Comparison of ENCODE assay signal across 18 cellular contexts in the genomic region with DNA sequence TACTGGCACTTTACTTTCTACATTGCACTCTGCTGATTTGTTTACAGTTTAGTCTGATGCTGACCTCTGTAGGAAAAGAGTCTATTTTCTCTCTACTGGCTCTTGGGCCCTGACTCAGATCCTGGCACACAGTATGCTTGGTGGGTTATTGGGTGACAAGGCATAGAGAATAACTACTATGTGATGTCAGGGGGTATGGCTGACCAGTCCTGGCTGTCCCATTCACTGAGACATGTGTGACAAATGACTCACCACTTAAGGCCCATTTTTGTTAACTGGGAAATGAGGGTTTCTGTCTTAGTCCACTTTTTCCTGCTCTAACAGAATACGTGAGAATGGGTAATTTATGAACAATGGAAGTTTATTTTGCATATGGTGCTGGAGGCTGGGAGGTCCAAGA.
DNase-seq lines count a peak whose midpoint lies in the region; ATAC-seq, FAIRE-seq and TF ChIP-seq lines count a peak whose summit lies in the region.
"Had no signal": no experiment of that assay in that cellular context is flagged by ENCODE, and none has a peak within 500 bp of the region (broad histone marks: within the 10 kb centered on the region; RNA-seq: fewer than 3 reads in every experiment).

No MANE protein-coding gene starts in this region.

- TF ChIP-seq RAD21 in GM12878 (IDR thresholded peaks at IDR 0.05; ENCODE audit: insufficient read depth, low read depth, low read length): peak; percentile 30; the same call in 1 of the 2 replicates

- peaks cover 2% of the 10 kb centered on the region; the same call in 2 of the 3 replicates for H3K9me3 ChIP-seq in GM12878 (replicated peaks; ENCODE audit: control insufficient read depth, insufficient read depth, low read length)
- no peaks in the 10 kb centered on the region for H3K9me3 ChIP-seq in muscle layer of colon (ENCODE audit: low read length)
- H3K9me3 ChIP-seq: HAP-1, prostate gland, uterus had no signal

- peaks cover 25% of the 10 kb centered on the region for H3K79me2 ChIP-seq in GM12878 (ENCODE audit: control insufficient read depth, insufficient read depth, low read length)

- RAD21 ChIA-PET in GM12878 (lab: Charles Lee; ENCODE audit: unreplicated experiment): interaction anchor here (1.1 kb wide), 1 partner anchor 14 kb away, joined by 5 read pairs; no protein-coding TSS in a partner anchor

- H3K27me3 ChIP-seq in GM12878 (replicated peaks in 1 of 2; ENCODE audit: control insufficient read depth in 2 of 2, insufficient read depth in 2 of 2, low read length in 1 of 2) (no peaks in the 10 kb centered on the region), muscle layer of colon (ENCODE audit: control insufficient read depth in 1 of 2, insufficient read depth in 2 of 2, low read length in 2 of 2) (no peaks in the 10 kb centered on the region)
- H3K27me3 ChIP-seq: uterus had no signal

- no TSS peak for BruUV-seq in GM12878 (replicated peaks; lab: Mats Ljungman, UMichigan)

- H2AFZ ChIP-seq in GM12878 (ENCODE audit: control insufficient read depth, low read depth, low read length): no peak overlapping the region

- H3K27ac ChIP-seq in GM12878 (ENCODE audit: control insufficient read depth, insufficient read depth): 0 out of 2 replicates have a peak overlapping the region, but pooled peaks have one; percentile 10
- H3K27ac ChIP-seq in muscle layer of colon (ENCODE audit: low read depth, low read length): peak overlapping the region; percentile 35
- H3K27ac ChIP-seq: prostate gland, uterus had no signal

- peaks cover 0 to 2% of the 10 kb centered on the region in 2 experiments; a peak in 2 of 4 replicates for H3K36me3 ChIP-seq in GM12878 (ENCODE audit: control insufficient read depth in 2 of 2, insufficient read depth in 2 of 2, low read length in 1 of 2)
- H3K36me3 ChIP-seq in muscle layer of colon (ENCODE audit: insufficient read depth, low read length): no peaks in the 10 kb centered on the region
- H3K36me3 ChIP-seq: HAP-1, prostate gland, uterus had no signal

- WGBS in GM12878 (ENCODE audit: insufficient coverage, insufficient replicate concordance, low lambda C conversion rate, missing lambda C conversion rate): 0% methylated on average over 1 of the region's 1 CpG

- TF ChIP-seq POLR2A in GM12878 (IDR thresholded peaks at IDR 0.05; ENCODE audit: low read depth, low read length): no peak

- H3K9ac ChIP-seq in GM12878 (ENCODE audit: control insufficient read depth, insufficient read depth, low read length) (no peak overlapping the region), muscle layer of colon (ENCODE audit: low read length) (no peak overlapping the region)

- POLR2A ChIA-PET in GM12878 (lab: Charles Lee): interaction anchor here (1.9 kb wide), 1 partner anchor 11 kb away, joined by 4 read pairs; no protein-coding TSS in a partner anchor

- SMC1A ChIA-PET in GM12878 (lab: Charles Lee; ENCODE audit: uncharacterized antibody, unreplicated experiment): interaction anchor here (1.0 to 1.4 kb wide), 2 partner anchors 15 to 28 kb away, joined by 3 to 5 read pairs; no protein-coding TSS in a partner anchor

- CTCF ChIA-PET in GM12878 (lab: Yijun Ruan, JAX): interaction anchor here (0.9 kb wide), 1 partner anchor 11 kb away, joined by 3 read pairs; no protein-coding TSS in a partner anchor

- H3K4me1 ChIP-seq in GM12878 (ENCODE audit: control insufficient read depth, insufficient read depth, low read length) (peaks cover 46% of the 10 kb centered on the region), muscle layer of colon (ENCODE audit: insufficient read depth, low read length) (peaks cover 76% of the 10 kb centered on the region)
- H3K4me1 ChIP-seq: prostate gland had no signal

- no peak overlapping the region for H3K4me2 ChIP-seq in GM12878 (ENCODE audit: control insufficient read depth, insufficient read depth)

- no peak for FAIRE-seq in GM12878 (lab: Jason Lieb, UNC)
- FAIRE-seq: D721Med had no signal

- DNase-seq in Caki2 (ENCODE audit: low read depth): peak; percentile 77
- DNase-seq in GM20000 (ENCODE audit: low spot score): peak; percentile 36
- no peak for DNase-seq in GM12878 (ENCODE audit: low read depth, low spot score)
- DNase-seq in stimulated activated CD8-positive, alpha-beta memory T cell treated with anti-CD3 and anti-CD28 coated beads, Interleukin-4, amount 100 ng/mL, for 48 hours: no peak
- DNase-seq in COLO829 (ENCODE audit: low spot score): no peak
- DNase-seq: activated naive CD4-positive, alpha-beta T cell treated with Interleukin-2 at 50 U/mL for 16 hours; NCI-H1105 treated with DMSO at 0.1 percent for 48 hours; NCI-H774; RPMI8226; stimulated activated CD4-positive, alpha-beta T cell treated with anti-CD3 and anti-CD28 coated beads, Interleukin-12 subunit alpha, Interleukin-12 subunit beta, amount 100 ng/mL, for 4 hours; SW 1271; uterus had no signal

- H3K4me3 ChIP-seq in GM12878 (no peak overlapping the region), muscle layer of colon (ENCODE audit: low read depth in 1 of 2, low read length in 2 of 2) (no peak overlapping the region)
- H3K4me3 ChIP-seq: HAP-1, prostate gland, uterus had no signal

- ATAC-seq in GM12878 (peak; percentile 76), HG03196 (IDR thresholded peaks at IDR 0.05; ENCODE audit: unreplicated experiment) (no peak), HG03565 (IDR thresholded peaks at IDR 0.05; ENCODE audit: unreplicated experiment) (no peak)

- TF ChIP-seq CTCF in GM20000 (IDR thresholded peaks at IDR 0.05; ENCODE audit: extremely low read depth, missing control alignments): no peak
- no peak for TF ChIP-seq CTCF in GM12878 (IDR thresholded peaks at IDR 0.05 in 2 of 3, conservative IDR thresholded peaks at IDR 0.05 in 1 of 3; ENCODE audit: control insufficient read depth in 2 of 3, extremely low read depth in 1 of 3, insufficient read depth in 1 of 3, low read depth in 3 of 3, low read length in 3 of 3)

- intact Hi-C loops in GM12878 (cut with micrococcal nuclease; ENCODE audit: unreplicated experiment): no loop called here

- peak in 1 of 2 experiments; percentile 15; a peak in 1 of 4 replicates for TF ChIP-seq EP300 in GM12878 (IDR thresholded peaks at IDR 0.05; ENCODE audit: borderline replicate concordance in 1 of 2, control insufficient read depth in 1 of 2, low read depth in 2 of 2, low read length in 2 of 2)

- in situ Hi-C loops in Caki2 (cut with HindIII; ENCODE audit: low pct_unique_long_range_greater_than_20kb, low sequenced_read_pairs) (no loop called here), GM12878 (cut with MboI) (loop anchor here (25.0 kb wide), 1 partner anchor 1748 kb away; the partner anchor contains the start of genes CKS2 and SECISBP2)

- no peaks in the 10 kb centered on the region for H4K20me1 ChIP-seq in GM12878 (ENCODE audit: control insufficient read depth, insufficient read depth)

TF ChIP-seq in GM12878, 131 proteins besides CTCF, POLR2A, EP300 and RAD21 (continues in another document):
- TF ChIP-seq CEBPB (IDR thresholded peaks at IDR 0.05; ENCODE audit: borderline replicate concordance in 1 of 2, low read depth in 2 of 2, low read length in 2 of 2) (no peak; a peak in 1 of 4 replicates), CREM (IDR thresholded peaks at IDR 0.05; ENCODE audit: low read depth) (peak; percentile 63; the same call in 1 of the 2 replicates), YY1 (IDR thresholded peaks at IDR 0.05; ENCODE audit: low read depth, low read length) (0 out of 2 replicates have a peak, but pooled peaks have one; percentile 19), HDGF (IDR thresholded peaks at IDR 0.05) (no peak), EED (IDR thresholded peaks at IDR 0.05; ENCODE audit: low read depth) (peak; percentile 73), ETV6 (conservative IDR thresholded peaks at IDR 0.05 in 1 of 2, IDR thresholded peaks at IDR 0.05 in 1 of 2; ENCODE audit: borderline replicate concordance in 1 of 2, low read depth in 1 of 2) (peak in 1 of 2 experiments; percentile 65; a peak in 1 of 4 replicates), RUNX3 (IDR thresholded peaks at IDR 0.05; ENCODE audit: low read length) (peak; percentile 61), ATF2 (IDR thresholded peaks at IDR 0.05; ENCODE audit: low read length) (0 out of 2 replicates have a peak, but pooled peaks have one; percentile 57), GABPA (IDR thresholded peaks at IDR 0.05; ENCODE audit: low read depth) (no peak), SMAD1 (IDR thresholded peaks at IDR 0.05; ENCODE audit: low read depth, partially characterized antibody) (no peak), JUNB (IDR thresholded peaks at IDR 0.05) (peak; percentile 71), ZBED1 (IDR thresholded peaks at IDR 0.05; ENCODE audit: borderline replicate concordance) (0 out of 2 replicates have a peak, but pooled peaks have one; percentile 70), RCOR1 (conservative IDR thresholded peaks at IDR 0.05; ENCODE audit: low read depth, low read length) (no peak), SMAD5 (IDR thresholded peaks at IDR 0.05; ENCODE audit: low read depth) (no peak), CREB1 (IDR thresholded peaks at IDR 0.05; ENCODE audit: low read depth) (peak; percentile 38; the same call in 1 of the 2 replicates), MXI1 (IDR thresholded peaks at IDR 0.05; ENCODE audit: low read depth, low read length) (no peak)

Comparison
In these comparisons a context has a peak if more than half of its experiments do, and no peak if none do; other contexts are left out.
1. DNase-seq: peak in Caki2 (single experiment) and GM20000 (single experiment); none in GM12878 (single experiment), stimulated activated CD8-positive, alpha-beta memory T cell treated with anti-CD3 and anti-CD28 coated beads, Interleukin-4, amount 100 ng/mL, for 48 hours (single experiment) and COLO829 (single experiment).